Comparison of ENCODE assay signal across 11 cellular contexts in genomic region chr1:198756470-198756869, GRCh38.
DNase-seq lines count a peak whose midpoint lies in the region; ATAC-seq, FAIRE-seq and TF ChIP-seq lines count a peak whose summit lies in the region.
"Had no signal": no experiment of that assay in that cellular context is flagged by ENCODE, and none has a peak within 500 bp of the region (broad histone marks: within the 10 kb centered on the region; RNA-seq: fewer than 3 reads in every experiment).

No MANE protein-coding gene starts in this region.

- no peak overlapping the region for H3K27ac ChIP-seq in A549
- H3K27ac ChIP-seq: Peyer's patch had no signal

- H3K4me1 ChIP-seq in A549: no peaks in the 10 kb centered on the region
- H3K4me1 ChIP-seq: Peyer's patch had no signal

- ATAC-seq in A549: peak in 1 of 2 experiments; percentile 73; a peak in 4 of 6 replicates

- no peaks in the 10 kb centered on the region for H3K9me3 ChIP-seq in A549
- H3K9me3 ChIP-seq: Peyer's patch had no signal

- TF ChIP-seq POLR2A in A549 (IDR thresholded peaks at IDR 0.05; ENCODE audit: low read length): no peak

- TF ChIP-seq EP300 in A549 (IDR thresholded peaks at IDR 0.05): no peak

- no peak for FAIRE-seq in A549 (lab: Jason Lieb, UNC)
- peak; percentile 95 for FAIRE-seq in frontal cortex (lab: Jason Lieb, UNC)

- CTCF ChIA-PET in A549 (lab: Yijun Ruan, JAX): interaction anchor here (0.5 to 4.4 kb wide), 14 partner anchors 11 to 1780 kb away, joined by 3 to 19 read pairs (median 4); no protein-coding TSS in a partner anchor

- no peak overlapping the region for H3K4me2 ChIP-seq in A549

- in situ Hi-C loops in KBM-7 (cut with MboI; ENCODE audit: low pct_unique_long_range_greater_than_20kb, low sequenced_read_pairs): loop anchor here (25.0 kb wide), 2 partner anchors 706 to 781 kb away; no protein-coding TSS in a partner anchor

- peak; percentile 51 for TF ChIP-seq CTCF in A549 (IDR thresholded peaks at IDR 0.05)

- POLR2A ChIA-PET in A549 (lab: Yijun Ruan, JAX): no interaction called here

- H3K4me3 ChIP-seq in A549: no peak overlapping the region
- H3K4me3 ChIP-seq: Peyer's patch had no signal

- DNase-seq in A549 (ENCODE audit: low read depth in 1 of 2, low spot score in 1 of 2) (peak in 1 of 2 experiments; percentile 20), EL (peak; percentile 23), SK-N-DZ (ENCODE audit: low spot score) (peak; percentile 28), frontal cortex (ENCODE audit: low spot score in 2 of 2) (no peak), 8988T (no peak), hepatic stellate cell (ENCODE audit: low spot score) (no peak), KBM-7 (no peak)
- DNase-seq in activated CD4-positive, alpha-beta T cell treated with anti-CD3 and anti-CD28 coated beads, Interleukin-2, amount 50 U/mL, for 48 hours: no peak
- DNase-seq: activated naive CD8-positive, alpha-beta T cell treated with anti-CD3 and anti-CD28 coated beads, Interleukin-2, amount 10 ng/mL, durations not matched to agents 7 days and 5 days; mammary epithelial cell; Peyer's patch had no signal

- peak; percentile 60 to 78 for TF ChIP-seq RAD21 in A549 (conservative IDR thresholded peaks at IDR 0.05 in 1 of 2, IDR thresholded peaks at IDR 0.05 in 1 of 2)

TF ChIP-seq in A549, 52 proteins besides CTCF, POLR2A, EP300 and RAD21:
- peak; percentile 58; the same call in 2 of the 3 replicates for TF ChIP-seq SMC3 (IDR thresholded peaks at IDR 0.05)
- no peak for TF ChIP-seq PHF8 (IDR thresholded peaks at IDR 0.05; ENCODE audit: borderline replicate concordance, low read depth)
TF ChIP-seq in A549: peak in this region for 1.

Comparison
In these comparisons a context has a peak if more than half of its experiments do, and no peak if none do; other contexts are left out.
1. DNase-seq: peak in EL (single experiment) and SK-N-DZ (single experiment); none in frontal cortex (0 of 2), 8988T (single experiment), activated CD4-positive, alpha-beta T cell treated with anti-CD3 and anti-CD28 coated beads, Interleukin-2, amount 50 U/mL, for 48 hours (0 of 2), hepatic stellate cell (single experiment) and KBM-7 (single experiment).